In the genomic region with DNA sequence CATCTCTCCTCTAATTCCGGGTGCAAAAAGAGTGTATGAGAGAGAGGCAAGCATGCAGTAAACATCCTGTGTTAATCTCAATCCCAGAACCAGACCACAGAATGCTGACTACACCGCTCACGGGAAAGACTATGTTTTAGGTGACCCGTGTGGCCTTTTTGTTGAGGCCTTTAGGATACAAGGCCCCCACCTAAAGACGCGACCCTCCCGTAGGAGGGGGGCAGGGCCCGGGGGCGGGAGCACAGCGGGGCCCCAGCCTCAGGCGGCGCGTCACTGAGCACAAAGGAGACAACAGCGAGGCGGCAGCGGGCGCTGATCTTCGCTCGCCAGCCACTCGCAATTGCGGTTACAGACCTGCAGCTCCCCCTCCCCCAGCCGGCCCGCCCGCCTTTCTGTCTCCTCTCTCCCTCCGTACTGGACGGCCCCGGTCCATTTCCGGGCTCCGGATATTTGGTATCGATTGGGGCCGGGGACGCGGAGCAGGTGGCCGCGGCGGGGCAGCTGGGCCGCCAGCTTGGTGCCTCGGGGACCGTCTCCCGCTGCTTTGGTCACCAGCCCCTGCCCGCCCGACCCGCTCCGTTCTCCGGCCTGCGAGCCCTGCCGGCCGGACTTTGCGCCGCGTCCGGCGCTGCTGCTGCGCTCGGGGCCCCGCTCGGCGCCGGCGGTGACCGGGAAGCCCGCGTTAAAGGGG, we compare ENCODE assay signal across 8 cellular contexts. TPM values are rescaled to one million over a fixed set of nuclear protein-coding genes. Genes with fewer than 3 reads are reported as not detected.
DNase-seq lines count a peak whose midpoint lies in the region; ATAC-seq lines count a peak whose summit lies in the region.

A gene with protein sequence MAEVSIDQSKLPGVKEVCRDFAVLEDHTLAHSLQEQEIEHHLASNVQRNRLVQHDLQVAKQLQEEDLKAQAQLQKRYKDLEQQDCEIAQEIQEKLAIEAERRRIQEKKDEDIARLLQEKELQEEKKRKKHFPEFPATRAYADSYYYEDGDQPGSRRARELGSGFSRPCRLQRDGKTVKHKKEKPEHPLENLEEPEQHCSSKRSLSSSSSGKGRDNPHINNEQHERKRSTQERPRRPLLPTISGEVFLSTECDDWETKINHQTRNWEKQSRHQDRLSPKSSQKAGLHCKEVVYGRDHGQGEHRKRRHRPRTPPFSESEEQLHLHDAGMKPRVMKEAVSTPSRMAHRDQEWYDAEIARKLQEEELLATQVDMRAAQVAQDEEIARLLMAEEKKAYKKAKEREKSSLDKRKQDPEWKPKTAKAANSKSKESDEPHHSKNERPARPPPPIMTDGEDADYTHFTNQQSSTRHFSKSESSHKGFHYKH (plus strand): TSS at position 432 of the 691 bp plus-strand sequence. CDS start 281 bp downstream, outside the sequence.

- peak within 1 kb of the TSS; percentile 73 for H3K4me3 ChIP-seq in iPS-11a (ENCODE audit: low read depth, low read length)

- in situ Hi-C loops in T47D (cut with HindIII; ENCODE audit: low pct_unique_long_range_greater_than_20kb, low sequenced_read_pairs), result no loop called here

- ATAC-seq in GM18511 (IDR thresholded peaks at IDR 0.05; ENCODE audit: unreplicated experiment) (peak; percentile 82), HG02885 (IDR thresholded peaks at IDR 0.05; ENCODE audit: poor library complexity, unreplicated experiment) (peak; percentile 79), sciatic nerve (peak; percentile 91)

- DNase-seq in A172 (ENCODE audit: low spot score), result peak; percentile 70
- peak; percentile 93 for DNase-seq in NCI-H146 treated with DMSO at 0.1 percent for 48 hours (lab: John Stamatoyannopoulos, UW; ENCODE audit: unreplicated experiment)
- peak; percentile 2 to 71 (median 26) for DNase-seq in T-helper 2 cell
- peak; percentile 88 to 92 for DNase-seq in T47D (ENCODE audit: low read depth in 1 of 2, low spot score in 1 of 2)
- DNase-seq in sciatic nerve (ENCODE audit: low spot score), result peak; percentile 91

- intact Hi-C loops in sciatic nerve (cut with DNase I), result no loop called here

RNA-seq across cellular contexts. Expression of the gene that starts here (rescaled TPM):
- total RNA-seq in A172 (2014; rRNA removed; shearing (Covaris generic)), result 94.5 and 110 TPM in 2 replicates
- total RNA-seq in sciatic nerve, result 64.7 TPM

Comparison
In these comparisons a context has a peak if more than half of its experiments do, and no peak if none do; other contexts are left out.
1. Peak in every context shown above with its lines: DNase-seq, ATAC-seq and H3K4me3 ChIP-seq.
2. DNase-seq: peak in every context shown above with its lines; median percentile 93 in NCI-H146 treated with DMSO at 0.1 percent for 48 hours; 91 in sciatic nerve; 90 in T47D; 70 in A172; 26 in T-helper 2 cell.